In the genomic region with DNA sequence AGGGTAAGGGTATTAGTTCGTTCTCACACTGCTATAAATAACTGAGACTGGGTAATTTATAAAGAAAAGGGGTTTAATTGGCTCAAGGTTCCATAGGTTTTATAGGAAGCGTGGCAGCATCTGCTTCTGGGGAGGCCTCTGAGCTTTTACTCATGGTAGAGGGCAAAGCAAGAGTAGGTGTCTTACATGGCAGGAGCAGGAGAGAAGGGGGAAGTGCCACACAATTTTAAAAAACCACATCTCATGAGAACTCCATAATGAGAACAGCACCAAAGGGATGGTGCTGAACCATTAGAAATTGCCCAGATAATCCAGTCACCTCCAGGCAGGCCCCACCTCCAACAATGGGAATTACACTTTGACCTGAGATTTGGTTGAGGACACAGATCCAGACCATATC, we compare ENCODE assay signal across 1 cellular context.
TF ChIP-seq lines count a peak whose summit lies in the region.

No MANE protein-coding gene starts in this region.

TF ChIP-seq in GM23338, 12 proteins besides CTCF, POLR2A, EP300 and RAD21:
- TF ChIP-seq, protein P1, sequence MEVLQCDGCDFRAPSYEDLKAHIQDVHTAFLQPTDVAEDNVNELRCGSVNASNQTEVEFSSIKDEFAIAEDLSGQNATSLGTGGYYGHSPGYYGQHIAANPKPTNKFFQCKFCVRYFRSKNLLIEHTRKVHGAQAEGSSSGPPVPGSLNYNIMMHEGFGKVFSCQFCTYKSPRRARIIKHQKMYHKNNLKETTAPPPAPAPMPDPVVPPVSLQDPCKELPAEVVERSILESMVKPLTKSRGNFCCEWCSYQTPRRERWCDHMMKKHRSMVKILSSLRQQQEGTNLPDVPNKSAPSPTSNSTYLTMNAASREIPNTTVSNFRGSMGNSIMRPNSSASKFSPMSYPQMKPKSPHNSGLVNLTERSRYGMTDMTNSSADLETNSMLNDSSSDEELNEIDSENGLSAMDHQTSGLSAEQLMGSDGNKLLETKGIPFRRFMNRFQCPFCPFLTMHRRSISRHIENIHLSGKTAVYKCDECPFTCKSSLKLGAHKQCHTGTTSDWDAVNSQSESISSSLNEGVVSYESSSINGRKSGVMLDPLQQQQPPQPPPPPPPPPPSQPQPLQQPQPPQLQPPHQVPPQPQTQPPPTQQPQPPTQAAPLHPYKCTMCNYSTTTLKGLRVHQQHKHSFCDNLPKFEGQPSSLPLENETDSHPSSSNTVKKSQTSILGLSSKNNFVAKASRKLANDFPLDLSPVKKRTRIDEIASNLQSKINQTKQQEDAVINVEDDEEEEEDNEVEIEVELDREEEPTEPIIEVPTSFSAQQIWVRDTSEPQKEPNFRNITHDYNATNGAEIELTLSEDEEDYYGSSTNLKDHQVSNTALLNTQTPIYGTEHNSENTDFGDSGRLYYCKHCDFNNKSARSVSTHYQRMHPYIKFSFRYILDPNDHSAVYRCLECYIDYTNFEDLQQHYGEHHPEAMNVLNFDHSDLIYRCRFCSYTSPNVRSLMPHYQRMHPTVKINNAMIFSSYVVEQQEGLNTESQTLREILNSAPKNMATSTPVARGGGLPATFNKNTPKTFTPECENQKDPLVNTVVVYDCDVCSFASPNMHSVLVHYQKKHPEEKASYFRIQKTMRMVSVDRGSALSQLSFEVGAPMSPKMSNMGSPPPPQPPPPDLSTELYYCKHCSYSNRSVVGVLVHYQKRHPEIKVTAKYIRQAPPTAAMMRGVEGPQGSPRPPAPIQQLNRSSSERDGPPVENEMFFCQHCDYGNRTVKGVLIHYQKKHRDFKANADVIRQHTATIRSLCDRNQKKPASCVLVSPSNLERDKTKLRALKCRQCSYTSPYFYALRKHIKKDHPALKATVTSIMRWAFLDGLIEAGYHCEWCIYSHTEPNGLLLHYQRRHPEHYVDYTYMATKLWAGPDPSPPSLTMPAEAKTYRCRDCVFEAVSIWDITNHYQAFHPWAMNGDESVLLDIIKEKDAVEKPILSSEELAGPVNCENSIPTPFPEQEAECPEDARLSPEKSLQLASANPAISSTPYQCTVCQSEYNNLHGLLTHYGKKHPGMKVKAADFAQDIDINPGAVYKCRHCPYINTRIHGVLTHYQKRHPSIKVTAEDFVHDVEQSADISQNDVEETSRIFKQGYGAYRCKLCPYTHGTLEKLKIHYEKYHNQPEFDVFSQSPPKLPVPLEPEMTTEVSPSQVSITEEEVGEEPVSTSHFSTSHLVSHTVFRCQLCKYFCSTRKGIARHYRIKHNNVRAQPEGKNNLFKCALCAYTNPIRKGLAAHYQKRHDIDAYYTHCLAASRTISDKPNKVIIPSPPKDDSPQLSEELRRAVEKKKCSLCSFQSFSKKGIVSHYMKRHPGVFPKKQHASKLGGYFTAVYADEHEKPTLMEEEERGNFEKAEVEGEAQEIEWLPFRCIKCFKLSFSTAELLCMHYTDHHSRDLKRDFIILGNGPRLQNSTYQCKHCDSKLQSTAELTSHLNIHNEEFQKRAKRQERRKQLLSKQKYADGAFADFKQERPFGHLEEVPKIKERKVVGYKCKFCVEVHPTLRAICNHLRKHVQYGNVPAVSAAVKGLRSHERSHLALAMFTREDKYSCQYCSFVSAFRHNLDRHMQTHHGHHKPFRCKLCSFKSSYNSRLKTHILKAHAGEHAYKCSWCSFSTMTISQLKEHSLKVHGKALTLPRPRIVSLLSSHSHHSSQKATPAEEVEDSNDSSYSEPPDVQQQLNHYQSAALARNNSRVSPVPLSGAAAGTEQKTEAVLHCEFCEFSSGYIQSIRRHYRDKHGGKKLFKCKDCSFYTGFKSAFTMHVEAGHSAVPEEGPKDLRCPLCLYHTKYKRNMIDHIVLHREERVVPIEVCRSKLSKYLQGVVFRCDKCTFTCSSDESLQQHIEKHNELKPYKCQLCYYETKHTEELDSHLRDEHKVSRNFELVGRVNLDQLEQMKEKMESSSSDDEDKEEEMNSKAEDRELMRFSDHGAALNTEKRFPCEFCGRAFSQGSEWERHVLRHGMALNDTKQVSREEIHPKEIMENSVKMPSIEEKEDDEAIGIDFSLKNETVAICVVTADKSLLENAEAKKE (CRISPR knock-in tag; IDR thresholded peaks at IDR 0.05): no peak
- TF ChIP-seq NANOG (IDR thresholded peaks at IDR 0.05; ENCODE audit: borderline replicate concordance): no peak
- TF ChIP-seq EZH2 (IDR thresholded peaks at IDR 0.05; ENCODE audit: low read depth, unreplicated experiment): no peak
- TF ChIP-seq, protein P2, sequence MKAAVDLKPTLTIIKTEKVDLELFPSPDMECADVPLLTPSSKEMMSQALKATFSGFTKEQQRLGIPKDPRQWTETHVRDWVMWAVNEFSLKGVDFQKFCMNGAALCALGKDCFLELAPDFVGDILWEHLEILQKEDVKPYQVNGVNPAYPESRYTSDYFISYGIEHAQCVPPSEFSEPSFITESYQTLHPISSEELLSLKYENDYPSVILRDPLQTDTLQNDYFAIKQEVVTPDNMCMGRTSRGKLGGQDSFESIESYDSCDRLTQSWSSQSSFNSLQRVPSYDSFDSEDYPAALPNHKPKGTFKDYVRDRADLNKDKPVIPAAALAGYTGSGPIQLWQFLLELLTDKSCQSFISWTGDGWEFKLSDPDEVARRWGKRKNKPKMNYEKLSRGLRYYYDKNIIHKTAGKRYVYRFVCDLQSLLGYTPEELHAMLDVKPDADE (IDR thresholded peaks at IDR 0.05): no peak
- no peak for TF ChIP-seq JUNB (IDR thresholded peaks at IDR 0.05; ENCODE audit: unreplicated experiment)
- no peak for TF ChIP-seq ZNF331 (CRISPR knock-in tag; IDR thresholded peaks at IDR 0.05; ENCODE audit: low read depth)
- no peak for TF ChIP-seq ZNF114 (CRISPR knock-in tag; IDR thresholded peaks at IDR 0.05)
